1 cellular context compared by ENCODE assay signal in genomic region chr1:25338188-25338981, GRCh38.
TF ChIP-seq lines count a peak whose summit lies in the region.

Gene TMEM50A (plus strand): TSS chr1:25338334. CDS start chr1:25340487, 2,153 bp downstream.

TF ChIP-seq in K562, 482 proteins besides CTCF, POLR2A, EP300 and RAD21 (continued from another document and continues in another):
- TF ChIP-seq, protein P1, sequence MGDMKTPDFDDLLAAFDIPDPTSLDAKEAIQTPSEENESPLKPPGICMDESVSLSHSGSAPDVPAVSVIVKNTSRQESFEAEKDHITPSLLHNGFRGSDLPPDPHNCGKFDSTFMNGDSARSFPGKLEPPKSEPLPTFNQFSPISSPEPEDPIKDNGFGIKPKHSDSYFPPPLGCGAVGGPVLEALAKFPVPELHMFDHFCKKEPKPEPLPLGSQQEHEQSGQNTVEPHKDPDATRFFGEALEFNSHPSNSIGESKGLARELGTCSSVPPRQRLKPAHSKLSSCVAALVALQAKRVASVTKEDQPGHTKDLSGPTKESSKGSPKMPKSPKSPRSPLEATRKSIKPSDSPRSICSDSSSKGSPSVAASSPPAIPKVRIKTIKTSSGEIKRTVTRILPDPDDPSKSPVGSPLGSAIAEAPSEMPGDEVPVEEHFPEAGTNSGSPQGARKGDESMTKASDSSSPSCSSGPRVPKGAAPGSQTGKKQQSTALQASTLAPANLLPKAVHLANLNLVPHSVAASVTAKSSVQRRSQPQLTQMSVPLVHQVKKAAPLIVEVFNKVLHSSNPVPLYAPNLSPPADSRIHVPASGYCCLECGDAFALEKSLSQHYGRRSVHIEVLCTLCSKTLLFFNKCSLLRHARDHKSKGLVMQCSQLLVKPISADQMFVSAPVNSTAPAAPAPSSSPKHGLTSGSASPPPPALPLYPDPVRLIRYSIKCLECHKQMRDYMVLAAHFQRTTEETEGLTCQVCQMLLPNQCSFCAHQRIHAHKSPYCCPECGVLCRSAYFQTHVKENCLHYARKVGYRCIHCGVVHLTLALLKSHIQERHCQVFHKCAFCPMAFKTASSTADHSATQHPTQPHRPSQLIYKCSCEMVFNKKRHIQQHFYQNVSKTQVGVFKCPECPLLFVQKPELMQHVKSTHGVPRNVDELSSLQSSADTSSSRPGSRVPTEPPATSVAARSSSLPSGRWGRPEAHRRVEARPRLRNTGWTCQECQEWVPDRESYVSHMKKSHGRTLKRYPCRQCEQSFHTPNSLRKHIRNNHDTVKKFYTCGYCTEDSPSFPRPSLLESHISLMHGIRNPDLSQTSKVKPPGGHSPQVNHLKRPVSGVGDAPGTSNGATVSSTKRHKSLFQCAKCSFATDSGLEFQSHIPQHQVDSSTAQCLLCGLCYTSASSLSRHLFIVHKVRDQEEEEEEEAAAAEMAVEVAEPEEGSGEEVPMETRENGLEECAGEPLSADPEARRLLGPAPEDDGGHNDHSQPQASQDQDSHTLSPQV (IDR thresholded peaks at IDR 0.05), result no peak; the same call in 1 of the 2 replicates
- TF ChIP-seq, protein P2, sequence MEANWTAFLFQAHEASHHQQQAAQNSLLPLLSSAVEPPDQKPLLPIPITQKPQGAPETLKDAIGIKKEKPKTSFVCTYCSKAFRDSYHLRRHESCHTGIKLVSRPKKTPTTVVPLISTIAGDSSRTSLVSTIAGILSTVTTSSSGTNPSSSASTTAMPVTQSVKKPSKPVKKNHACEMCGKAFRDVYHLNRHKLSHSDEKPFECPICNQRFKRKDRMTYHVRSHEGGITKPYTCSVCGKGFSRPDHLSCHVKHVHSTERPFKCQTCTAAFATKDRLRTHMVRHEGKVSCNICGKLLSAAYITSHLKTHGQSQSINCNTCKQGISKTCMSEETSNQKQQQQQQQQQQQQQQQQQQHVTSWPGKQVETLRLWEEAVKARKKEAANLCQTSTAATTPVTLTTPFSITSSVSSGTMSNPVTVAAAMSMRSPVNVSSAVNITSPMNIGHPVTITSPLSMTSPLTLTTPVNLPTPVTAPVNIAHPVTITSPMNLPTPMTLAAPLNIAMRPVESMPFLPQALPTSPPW (CRISPR knock-in tag; IDR thresholded peaks at IDR 0.05), result peak; percentile 39; the same call in 1 of the 2 replicates
- TF ChIP-seq, protein P3, sequence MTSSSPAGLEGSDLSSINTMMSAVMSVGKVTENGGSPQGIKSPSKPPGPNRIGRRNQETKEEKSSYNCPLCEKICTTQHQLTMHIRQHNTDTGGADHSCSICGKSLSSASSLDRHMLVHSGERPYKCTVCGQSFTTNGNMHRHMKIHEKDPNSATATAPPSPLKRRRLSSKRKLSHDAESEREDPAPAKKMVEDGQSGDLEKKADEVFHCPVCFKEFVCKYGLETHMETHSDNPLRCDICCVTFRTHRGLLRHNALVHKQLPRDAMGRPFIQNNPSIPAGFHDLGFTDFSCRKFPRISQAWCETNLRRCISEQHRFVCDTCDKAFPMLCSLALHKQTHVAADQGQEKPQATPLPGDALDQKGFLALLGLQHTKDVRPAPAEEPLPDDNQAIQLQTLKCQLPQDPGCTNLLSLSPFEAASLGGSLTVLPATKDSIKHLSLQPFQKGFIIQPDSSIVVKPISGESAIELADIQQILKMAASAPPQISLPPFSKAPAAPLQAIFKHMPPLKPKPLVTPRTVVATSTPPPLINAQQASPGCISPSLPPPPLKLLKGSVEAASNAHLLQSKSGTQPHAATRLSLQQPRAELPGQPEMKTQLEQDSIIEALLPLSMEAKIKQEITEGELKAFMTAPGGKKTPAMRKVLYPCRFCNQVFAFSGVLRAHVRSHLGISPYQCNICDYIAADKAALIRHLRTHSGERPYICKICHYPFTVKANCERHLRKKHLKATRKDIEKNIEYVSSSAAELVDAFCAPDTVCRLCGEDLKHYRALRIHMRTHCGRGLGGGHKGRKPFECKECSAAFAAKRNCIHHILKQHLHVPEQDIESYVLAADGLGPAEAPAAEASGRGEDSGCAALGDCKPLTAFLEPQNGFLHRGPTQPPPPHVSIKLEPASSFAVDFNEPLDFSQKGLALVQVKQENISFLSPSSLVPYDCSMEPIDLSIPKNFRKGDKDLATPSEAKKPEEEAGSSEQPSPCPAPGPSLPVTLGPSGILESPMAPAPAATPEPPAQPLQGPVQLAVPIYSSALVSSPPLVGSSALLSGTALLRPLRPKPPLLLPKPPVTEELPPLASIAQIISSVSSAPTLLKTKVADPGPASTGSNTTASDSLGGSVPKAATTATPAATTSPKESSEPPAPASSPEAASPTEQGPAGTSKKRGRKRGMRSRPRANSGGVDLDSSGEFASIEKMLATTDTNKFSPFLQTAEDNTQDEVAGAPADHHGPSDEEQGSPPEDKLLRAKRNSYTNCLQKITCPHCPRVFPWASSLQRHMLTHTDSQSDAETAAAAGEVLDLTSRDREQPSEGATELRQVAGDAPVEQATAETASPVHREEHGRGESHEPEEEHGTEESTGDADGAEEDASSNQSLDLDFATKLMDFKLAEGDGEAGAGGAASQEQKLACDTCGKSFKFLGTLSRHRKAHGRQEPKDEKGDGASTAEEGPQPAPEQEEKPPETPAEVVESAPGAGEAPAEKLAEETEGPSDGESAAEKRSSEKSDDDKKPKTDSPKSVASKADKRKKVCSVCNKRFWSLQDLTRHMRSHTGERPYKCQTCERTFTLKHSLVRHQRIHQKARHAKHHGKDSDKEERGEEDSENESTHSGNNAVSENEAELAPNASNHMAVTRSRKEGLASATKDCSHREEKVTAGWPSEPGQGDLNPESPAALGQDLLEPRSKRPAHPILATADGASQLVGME (CRISPR knock-in tag; IDR thresholded peaks at IDR 0.05), result peak; percentile 79; the same call in 1 of the 2 replicates
- peak; percentile 49 to 78; a peak in 3 of 4 replicates for TF ChIP-seq NONO (IDR thresholded peaks at IDR 0.05; ENCODE audit: low read depth in 2 of 2, low read length in 1 of 2)
- TF ChIP-seq PCBP1 (IDR thresholded peaks at IDR 0.05; ENCODE audit: low read depth, low read length, poor library complexity, severe bottlenecking), result peak; percentile 91
- TF ChIP-seq, protein P4, sequence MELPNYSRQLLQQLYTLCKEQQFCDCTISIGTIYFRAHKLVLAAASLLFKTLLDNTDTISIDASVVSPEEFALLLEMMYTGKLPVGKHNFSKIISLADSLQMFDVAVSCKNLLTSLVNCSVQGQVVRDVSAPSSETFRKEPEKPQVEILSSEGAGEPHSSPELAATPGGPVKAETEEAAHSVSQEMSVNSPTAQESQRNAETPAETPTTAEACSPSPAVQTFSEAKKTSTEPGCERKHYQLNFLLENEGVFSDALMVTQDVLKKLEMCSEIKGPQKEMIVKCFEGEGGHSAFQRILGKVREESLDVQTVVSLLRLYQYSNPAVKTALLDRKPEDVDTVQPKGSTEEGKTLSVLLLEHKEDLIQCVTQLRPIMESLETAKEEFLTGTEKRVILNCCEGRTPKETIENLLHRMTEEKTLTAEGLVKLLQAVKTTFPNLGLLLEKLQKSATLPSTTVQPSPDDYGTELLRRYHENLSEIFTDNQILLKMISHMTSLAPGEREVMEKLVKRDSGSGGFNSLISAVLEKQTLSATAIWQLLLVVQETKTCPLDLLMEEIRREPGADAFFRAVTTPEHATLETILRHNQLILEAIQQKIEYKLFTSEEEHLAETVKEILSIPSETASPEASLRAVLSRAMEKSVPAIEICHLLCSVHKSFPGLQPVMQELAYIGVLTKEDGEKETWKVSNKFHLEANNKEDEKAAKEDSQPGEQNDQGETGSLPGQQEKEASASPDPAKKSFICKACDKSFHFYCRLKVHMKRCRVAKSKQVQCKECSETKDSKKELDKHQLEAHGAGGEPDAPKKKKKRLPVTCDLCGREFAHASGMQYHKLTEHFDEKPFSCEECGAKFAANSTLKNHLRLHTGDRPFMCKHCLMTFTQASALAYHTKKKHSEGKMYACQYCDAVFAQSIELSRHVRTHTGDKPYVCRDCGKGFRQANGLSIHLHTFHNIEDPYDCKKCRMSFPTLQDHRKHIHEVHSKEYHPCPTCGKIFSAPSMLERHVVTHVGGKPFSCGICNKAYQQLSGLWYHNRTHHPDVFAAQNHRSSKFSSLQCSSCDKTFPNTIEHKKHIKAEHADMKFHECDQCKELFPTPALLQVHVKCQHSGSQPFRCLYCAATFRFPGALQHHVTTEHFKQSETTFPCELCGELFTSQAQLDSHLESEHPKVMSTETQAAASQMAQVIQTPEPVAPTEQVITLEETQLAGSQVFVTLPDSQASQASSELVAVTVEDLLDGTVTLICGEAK (IDR thresholded peaks at IDR 0.05), result peak; percentile 77
- TF ChIP-seq, protein P4 (CRISPR knock-in tag; IDR thresholded peaks at IDR 0.05), result no peak
- peak; percentile 74 for TF ChIP-seq ZFX (CRISPR knock-in tag; IDR thresholded peaks at IDR 0.05)
- TF ChIP-seq, protein P5, sequence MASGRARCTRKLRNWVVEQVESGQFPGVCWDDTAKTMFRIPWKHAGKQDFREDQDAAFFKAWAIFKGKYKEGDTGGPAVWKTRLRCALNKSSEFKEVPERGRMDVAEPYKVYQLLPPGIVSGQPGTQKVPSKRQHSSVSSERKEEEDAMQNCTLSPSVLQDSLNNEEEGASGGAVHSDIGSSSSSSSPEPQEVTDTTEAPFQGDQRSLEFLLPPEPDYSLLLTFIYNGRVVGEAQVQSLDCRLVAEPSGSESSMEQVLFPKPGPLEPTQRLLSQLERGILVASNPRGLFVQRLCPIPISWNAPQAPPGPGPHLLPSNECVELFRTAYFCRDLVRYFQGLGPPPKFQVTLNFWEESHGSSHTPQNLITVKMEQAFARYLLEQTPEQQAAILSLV (tag; IDR thresholded peaks at IDR 0.05), result no peak
- TF ChIP-seq JUND (IDR thresholded peaks at IDR 0.05; ENCODE audit: borderline replicate concordance, low read depth, low read length), result 0 out of 2 replicates have a peak, but pooled peaks have one; percentile 3
- no peak for TF ChIP-seq JUND (tag; IDR thresholded peaks at IDR 0.05; ENCODE audit: borderline replicate concordance, low read depth, low read length)
- no peak for TF ChIP-seq ILK (tag; IDR thresholded peaks at IDR 0.05; ENCODE audit: borderline replicate concordance, low read depth)
- TF ChIP-seq MAZ (CRISPR knock-in tag; conservative IDR thresholded peaks at IDR 0.05 in 1 of 2, IDR thresholded peaks at IDR 0.05 in 1 of 2), result peak in 1 of 2 experiments; percentile 82; a peak in 2 of 4 replicates
- no peak for TF ChIP-seq ZBTB1 (CRISPR knock-in tag; IDR thresholded peaks at IDR 0.05; ENCODE audit: borderline replicate concordance, low read depth)
- TF ChIP-seq ZBTB17 (CRISPR knock-in tag; IDR thresholded peaks at IDR 0.05), result peak; percentile 75
- TF ChIP-seq CC2D1A (IDR thresholded peaks at IDR 0.05), result peak; percentile 72; the same call in 1 of the 2 replicates
- TF ChIP-seq MTA1 (IDR thresholded peaks at IDR 0.05; ENCODE audit: borderline replicate concordance), result no peak
- TF ChIP-seq PTTG1 (tag; IDR thresholded peaks at IDR 0.05; ENCODE audit: low read depth), result no peak
- TF ChIP-seq C11orf30 (IDR thresholded peaks at IDR 0.05; ENCODE audit: low read depth), result peak; percentile 38; the same call in 1 of the 2 replicates
- 0 out of 2 replicates have a peak, but pooled peaks have one; percentile 54 for TF ChIP-seq HINFP (tag; conservative IDR thresholded peaks at IDR 0.05; ENCODE audit: low read depth)
- TF ChIP-seq ZNF217 (CRISPR knock-in tag; IDR thresholded peaks at IDR 0.05), result no peak
- TF ChIP-seq AFF4 (CRISPR knock-in tag; IDR thresholded peaks at IDR 0.05), result no peak
